12 cellular contexts compared by ENCODE assay signal in genomic region chr4:176780995-176781738, GRCh38. TPM values are rescaled to one million over a fixed set of nuclear protein-coding genes. Genes with fewer than 3 reads are reported as not detected.
DNase-seq lines count a peak whose midpoint lies in the region; ATAC-seq and TF ChIP-seq lines count a peak whose summit lies in the region.
"Had no signal": no experiment of that assay in that cellular context is flagged by ENCODE, and none has a peak within 500 bp of the region (broad histone marks: within the 10 kb centered on the region; RNA-seq: fewer than 3 reads in every experiment).

No MANE protein-coding gene starts in this region.

- POLR2A ChIA-PET in PC-9 (lab: Charles Lee; ENCODE audit: unreplicated experiment) = no interaction called here

- H3K4me1 ChIP-seq in PC-9 (replicated peaks; ENCODE audit: insufficient read depth) (peaks cover 27% of the 10 kb centered on the region), endodermal cell (ENCODE audit: control insufficient read depth, insufficient read depth, low read length) (no peaks in the 10 kb centered on the region)
- H3K4me1 ChIP-seq: BLaER1 treated with 17β-estradiol and CSF1 and Interleukin-3, amounts not matched to agents 10 nM and 100 nM had no signal

- H3K9ac ChIP-seq in endodermal cell (ENCODE audit: extremely low read depth, low read length, poor library complexity, severe bottlenecking) = no peak overlapping the region
- H3K9ac ChIP-seq: BLaER1 treated with 17β-estradiol and CSF1 and Interleukin-3, amounts not matched to agents 10 nM and 100 nM had no signal

- H3K4me3 ChIP-seq in PC-9 = no peak overlapping the region
- H3K4me3 ChIP-seq in endodermal cell (ENCODE audit: low read length) = no peak overlapping the region
- H3K4me3 ChIP-seq: BLaER1 treated with 17β-estradiol and CSF1 and Interleukin-3, amounts not matched to agents 10 nM and 100 nM; stomach had no signal

- H3K4me2 ChIP-seq in PC-9 = peak overlapping the region; percentile 28; the same call in 1 of the 2 replicates
- H3K4me2 ChIP-seq: BLaER1 treated with 17β-estradiol and CSF1 and Interleukin-3, amounts not matched to agents 10 nM and 100 nM had no signal

- H3K27ac Mint-ChIP-seq in endodermal cell = peak overlapping the region; percentile 37

- H4K20me1 ChIP-seq in PC-9 (ENCODE audit: insufficient read depth) = no peaks in the 10 kb centered on the region
- H4K20me1 ChIP-seq: BLaER1 treated with 17β-estradiol and CSF1 and Interleukin-3, amounts not matched to agents 10 nM and 100 nM had no signal

- no peaks in the 10 kb centered on the region for H3K79me2 ChIP-seq in PC-9 (ENCODE audit: low read depth)

- no peak for TF ChIP-seq CTCF in PC-9 (conservative IDR thresholded peaks at IDR 0.05)
- TF ChIP-seq CTCF in endodermal cell (conservative IDR thresholded peaks at IDR 0.05) = no peak

- peaks cover 6% of the 10 kb centered on the region for H3K4me1 Mint-ChIP-seq in endodermal cell

- no peaks in the 10 kb centered on the region for H3K36me3 Mint-ChIP-seq in endodermal cell (ENCODE audit: low read depth)

- H3K9me2 ChIP-seq in PC-9 (ENCODE audit: insufficient read depth) = no peaks in the 10 kb centered on the region

- no peaks in the 10 kb centered on the region for H3K36me3 ChIP-seq in PC-9 (ENCODE audit: low read depth)
- no peaks in the 10 kb centered on the region for H3K36me3 ChIP-seq in endodermal cell (ENCODE audit: control insufficient read depth, insufficient read depth, low read length)
- H3K36me3 ChIP-seq: BLaER1 treated with 17β-estradiol and CSF1 and Interleukin-3, amounts not matched to agents 10 nM and 100 nM; stomach had no signal

- CTCF ChIA-PET in PC-9 (lab: Charles Lee) = no interaction called here

- WGBS in endodermal cell (ENCODE audit: insufficient coverage in 1 of 2, insufficient read length in 1 of 2), 2 experiments = 80% methylated on average over 1 of the region's 1 CpG; no CpG with 5 or more reads in 1 of the 2 experiments

- no TSS peak for BruUV-seq in PC-9 (replicated peaks; lab: Mats Ljungman, UMichigan)

- DNase-seq in EL (peak; percentile 63), PC-9 (peak in 1 of 2 experiments; percentile 64), endodermal cell (no peak), myocyte (ENCODE audit: low read depth) (peak; percentile 57), dedifferentiated amniotic fluid mesenchymal stem cell (ENCODE audit: extremely low spot score) (no peak), HUDEP-2 (lab: John Stamatoyannopoulos, UW; ENCODE audit: unreplicated experiment in 76 of 76) (no peak)
- DNase-seq in activated CD8-positive, alpha-beta memory T cell treated with anti-CD3 and anti-CD28 coated beads, Interleukin-2, amount 50 U/mL, for 48 hours = no peak
- DNase-seq: GDM1, NCI-H226, stomach had no signal

- no peaks in the 10 kb centered on the region for H3K9me3 ChIP-seq in PC-9 (ENCODE audit: insufficient read depth, low read depth)
- H3K9me3 ChIP-seq in endodermal cell (ENCODE audit: control insufficient read depth, low read length) = no peaks in the 10 kb centered on the region
- H3K9me3 ChIP-seq: BLaER1 treated with 17β-estradiol and CSF1 and Interleukin-3, amounts not matched to agents 10 nM and 100 nM; stomach had no signal

- intact Hi-C loops in PC-9 (cut with micrococcal nuclease; ENCODE audit: unreplicated experiment) = no loop called here

- H3K27ac ChIP-seq in PC-9 = peak overlapping the region; percentile 39
- H3K27ac ChIP-seq in endodermal cell (ENCODE audit: low read depth, low read length) = no peak overlapping the region
- H3K27ac ChIP-seq: BLaER1 treated with 17β-estradiol and CSF1 and Interleukin-3, amounts not matched to agents 10 nM and 100 nM had no signal

- H3K27me3 ChIP-seq in PC-9 (ENCODE audit: insufficient read depth, low read depth) (no peaks in the 10 kb centered on the region), endodermal cell (ENCODE audit: control insufficient read depth, insufficient read depth, low read length, poor library complexity, severe bottlenecking) (no peaks in the 10 kb centered on the region)
- H3K27me3 ChIP-seq: BLaER1 treated with 17β-estradiol and CSF1 and Interleukin-3, amounts not matched to agents 10 nM and 100 nM; stomach had no signal

- H3F3A ChIP-seq in PC-9 (ENCODE audit: insufficient read depth, low read depth) = peaks cover 6% of the 10 kb centered on the region

- H3K4me3 Mint-ChIP-seq in endodermal cell = no peak overlapping the region

- no peaks in the 10 kb centered on the region for H3K27me3 Mint-ChIP-seq in endodermal cell (ENCODE audit: insufficient read depth)

- H2AFZ ChIP-seq in PC-9 = no peak overlapping the region

- no peaks in the 10 kb centered on the region for H3K9me3 Mint-ChIP-seq in endodermal cell

- ATAC-seq in HG02981 (IDR thresholded peaks at IDR 0.05; ENCODE audit: unreplicated experiment) = no peak

RNA-seq across cellular contexts. Expression of gene VEGFC, which starts 11.6 kb away (rescaled TPM):
- total RNA-seq in PC-9 (2021) = 8.7 and 8.8 TPM in 2 replicates
- total RNA-seq in endodermal cell = under 1 TPM; 0.60 to 0.95 TPM
- 7.7 TPM for polyA plus RNA-seq in endodermal cell (2013, experiment 1 of 2)
- polyA plus RNA-seq in endodermal cell (2013, experiment 2 of 2) = 7.5 TPM
- total RNA-seq in myocyte = 8.1 and 13.0 TPM in 2 replicates
- 13.4 TPM for polyA plus RNA-seq in myocyte (2012)

Comparison
In these comparisons a context has a peak if more than half of its experiments do, and no peak if none do; other contexts are left out.
1. DNase-seq: peak in EL (single experiment) and myocyte (single experiment); none in endodermal cell (single experiment), activated CD8-positive, alpha-beta memory T cell treated with anti-CD3 and anti-CD28 coated beads, Interleukin-2, amount 50 U/mL, for 48 hours (single experiment), dedifferentiated amniotic fluid mesenchymal stem cell (single experiment) and HUDEP-2 (0 of 76).